In genomic region chr1:26922901-26923300, GRCh38 we compare ENCODE assay signal across 1 cellular context.
TF ChIP-seq lines count a peak whose summit lies in the region.

No MANE protein-coding gene starts in this region.

TF ChIP-seq in K562, 482 proteins besides CTCF, POLR2A, EP300 and RAD21:
- 0 out of 2 replicates have a peak, but pooled peaks have one; percentile 24 for TF ChIP-seq NR2C2 (CRISPR knock-in tag; IDR thresholded peaks at IDR 0.05)
- no peak for TF ChIP-seq NR2C2 (tag; IDR thresholded peaks at IDR 0.05)
- TF ChIP-seq ZNF584 (CRISPR knock-in tag; IDR thresholded peaks at IDR 0.05; ENCODE audit: low read depth), result no peak
- TF ChIP-seq NR2C1 (IDR thresholded peaks at IDR 0.05), result 0 out of 2 replicates have a peak, but pooled peaks have one; percentile 7
- no peak for TF ChIP-seq NR2C1 (tag; IDR thresholded peaks at IDR 0.05)
